In genomic region chr4:1130318-1131186, GRCh38 we compare ENCODE assay signal across 8 cellular contexts. TPM values are rescaled to one million over a fixed set of nuclear protein-coding genes. Genes with fewer than 3 reads are reported as not detected.
A peak's percentile ranks its signal among the peaks of the same experiment; 100 is the strongest.
DNase-seq lines count a peak whose midpoint lies in the region; ATAC-seq and TF ChIP-seq lines count a peak whose summit lies in the region.

No MANE protein-coding gene starts in this region.

- H3K27ac Mint-ChIP-seq in activated naive CD8-positive, alpha-beta T cell treated with anti-CD3 and anti-CD28 coated beads for 36 hours, result no peak overlapping the region

- H3K36me3 ChIP-seq in heart left ventricle, result no peaks in the 10 kb centered on the region

- TF ChIP-seq POLR2A in heart left ventricle (IDR thresholded peaks at IDR 0.05), result no peak

- no peak overlapping the region for H3K4me3 Mint-ChIP-seq in activated naive CD8-positive, alpha-beta T cell treated with anti-CD3 and anti-CD28 coated beads for 36 hours

- intact Hi-C loops in heart left ventricle (cut with DNase I), result loop anchor here (1.0 to 10.0 kb wide), 10 partner anchors 136 to 494 kb away; partner anchors contain the start of gene UVSSA (in 1 of the 10)

- no peaks in the 10 kb centered on the region for H3K9me3 Mint-ChIP-seq in activated naive CD8-positive, alpha-beta T cell treated with anti-CD3 and anti-CD28 coated beads for 36 hours

- no peak overlapping the region for H3K4me3 ChIP-seq in heart left ventricle

- peaks cover 7% of the 10 kb centered on the region for H3K27me3 Mint-ChIP-seq in activated naive CD8-positive, alpha-beta T cell treated with anti-CD3 and anti-CD28 coated beads for 36 hours

- TF ChIP-seq CTCF in GM20000 (IDR thresholded peaks at IDR 0.05; ENCODE audit: extremely low read depth, missing control alignments) (peak; percentile 99), heart left ventricle (IDR thresholded peaks at IDR 0.05) (peak; percentile 98 to 100 (median 99))

- H3K27me3 ChIP-seq in heart left ventricle, result peaks cover 0 to 4% (median 0%) of the 10 kb centered on the region in 9 donors

- no peak overlapping the region for H3K27ac ChIP-seq in heart left ventricle

- ATAC-seq in heart left ventricle, result peak; percentile 83 to 97 (median 94)

- WGBS in heart left ventricle, 4 donors, result 19 to 24% (median 21%) methylated on average over 13 of the region's 13 CpGs

- no peaks in the 10 kb centered on the region for H3K36me3 Mint-ChIP-seq in activated naive CD8-positive, alpha-beta T cell treated with anti-CD3 and anti-CD28 coated beads for 36 hours

- H3K4me1 Mint-ChIP-seq in activated naive CD8-positive, alpha-beta T cell treated with anti-CD3 and anti-CD28 coated beads for 36 hours, result peaks cover 3% of the 10 kb centered on the region

- H3K9me3 ChIP-seq in heart left ventricle, result no peaks in the 10 kb centered on the region

- H3K4me1 ChIP-seq in heart left ventricle, result peaks cover 0 to 3% (median 0%) of the 10 kb centered on the region in 12 donors

- DNase-seq in D341Med (ENCODE audit: low spot score) (peak; percentile 85), GM20000 (ENCODE audit: low spot score) (peak; percentile 82), Kasumi-1 (lab: John Stamatoyannopoulos, UW) (peak; percentile 69 to 79), SKM-1 treated with dmso at 0.1 percent for 144 hours (lab: John Stamatoyannopoulos, UW; ENCODE audit: unreplicated experiment) (peak; percentile 80), heart left ventricle (peak in 4 of 5 donors; percentile 51 to 66 (median 56)), putamen (ENCODE audit: low spot score) (peak; percentile 83), cortex of kidney (lab: John Stamatoyannopoulos, UW) (no peak)
- peak; percentile 66 for DNase-seq in activated naive CD8-positive, alpha-beta T cell treated with anti-CD3 and anti-CD28 coated beads for 36 hours

RNA-seq across cellular contexts. Expression of gene RNF212, which starts 17.2 kb away (rescaled TPM):
- total RNA-seq in activated naive CD8-positive, alpha-beta T cell treated with anti-CD3 and anti-CD28 coated beads for 36 hours, result 1 to 10 TPM; 3.3 to 3.8 TPM
- 1 to 10 TPM in 1 of 9 donors, under 1 TPM in 4, not detected in 4; 0.25 to 1.6 (median 0.43) TPM for total RNA-seq in heart left ventricle
- under 1 TPM; 0.62 to 0.65 TPM for polyA plus RNA-seq in heart left ventricle

RNA-seq across cellular contexts. Expression of gene SPON2, which starts 41.8 kb away (rescaled TPM):
- 1 to 10 TPM; 6.5 to 6.8 TPM for total RNA-seq in activated naive CD8-positive, alpha-beta T cell treated with anti-CD3 and anti-CD28 coated beads for 36 hours
- 10 to 100 TPM in 7 of 9 donors, 1 to 10 TPM in 2; 8.8 to 36.3 (median 13.7) TPM for total RNA-seq in heart left ventricle
- 10 to 100 TPM in 1 of 2 donors, 1 to 10 TPM in 1; 7.8 to 31.2 TPM for polyA plus RNA-seq in heart left ventricle
